22 cellular contexts compared by ENCODE assay signal in the genomic region with DNA sequence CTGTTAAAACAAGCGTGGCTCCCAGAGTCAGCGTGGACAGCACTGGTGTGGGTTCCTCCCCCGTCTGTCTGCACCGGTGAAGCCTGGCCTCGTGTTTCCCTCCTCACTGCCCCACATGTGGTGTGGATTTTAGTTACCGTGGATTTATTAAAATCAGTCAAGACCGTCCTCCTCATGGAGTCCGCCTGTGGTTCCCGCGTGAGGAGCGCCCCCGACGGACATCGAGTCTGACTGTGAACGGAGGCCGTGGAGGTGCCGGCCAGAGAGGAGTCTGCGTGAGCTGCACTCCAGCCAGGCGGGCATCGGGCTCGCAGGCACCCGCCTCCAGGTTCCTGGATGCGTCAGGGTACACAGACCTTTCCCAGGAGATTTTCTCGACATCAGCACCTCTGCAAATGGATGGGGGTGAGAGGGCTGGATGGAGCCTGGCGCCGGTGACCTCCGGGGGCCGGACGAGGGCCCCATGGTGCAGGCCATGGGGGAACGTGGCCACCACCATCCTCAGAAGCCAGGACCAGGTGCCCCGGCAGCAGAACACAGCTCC. TPM values are rescaled to one million over a fixed set of nuclear protein-coding genes. Genes with fewer than 3 reads are reported as not detected.
"Had no signal": no experiment of that assay in that cellular context is flagged by ENCODE, and none has a peak within 500 bp of the region (broad histone marks: within the 10 kb centered on the region; RNA-seq: fewer than 3 reads in every experiment).

No MANE protein-coding gene starts in this region.

- H3K4me3 ChIP-seq: MG63 had no signal

- ATAC-seq: HepG2 had no signal

- H3K9me3 ChIP-seq: MG63 had no signal

- FAIRE-seq: HepG2, RCC 7860 had no signal

- DNase-seq: IMR-90, Karpas-422, KG1, MG63, NCI-H1092, NCI-H1105 treated with DMSO at 0.1 percent for 48 hours, NCI-H1417 treated with DMSO at 0.1 percent for 48 hours, NCI-H146, NCI-H187, NCI-H2029, NCI-H2081 treated with DMSO at 0.1 percent for 48 hours, NCI-H2171, NCI-H226, NCI-H446 treated with DMSO at 0.1 percent for 48 hours, NCI-H510A treated with DMSO at 0.1 percent for 48 hours, NCI-H526, NCI-H774, SHP77 had no signal

- H3K27me3 ChIP-seq: MG63 had no signal

- H3K36me3 ChIP-seq: MG63 had no signal

RNA-seq across cellular contexts. Expression of gene UTF1, which starts 26.3 kb away (rescaled TPM):
- total RNA-seq: HepG2, HT1080, IMR-90, SK-MEL-5 had no signal
- polyA plus RNA-seq: HepG2, IMR-90 had no signal

RNA-seq across cellular contexts. Expression of gene VENTX, which starts 33.9 kb away (rescaled TPM):
- total RNA-seq: HepG2, IMR-90, SK-MEL-5 had no signal
- polyA plus RNA-seq: HepG2, IMR-90 had no signal

RNA-seq across cellular contexts. Expression of gene KNDC1, which starts 43.7 kb away (rescaled TPM):
- total RNA-seq: HepG2, HT1080 had no signal
